9 cellular contexts compared by ENCODE assay signal in the genomic region with DNA sequence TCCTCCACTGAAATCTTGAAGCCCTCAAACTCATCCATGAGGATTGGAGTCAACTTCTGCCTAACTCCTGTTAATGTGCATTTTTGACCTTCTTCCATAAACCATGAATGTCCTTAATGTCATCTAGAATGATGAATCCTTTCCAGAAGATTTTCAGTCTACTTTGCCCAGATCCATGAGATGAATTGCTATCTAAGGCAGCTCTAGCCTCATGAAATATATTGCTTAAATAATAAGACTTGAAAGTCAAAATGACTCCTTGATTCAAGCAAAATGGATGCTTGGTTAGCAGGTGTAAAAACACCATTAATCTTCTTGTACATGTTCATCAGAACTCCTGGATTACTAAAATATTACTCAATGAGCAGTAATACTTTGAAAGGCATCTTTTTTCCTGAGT.
"Had no signal": no experiment of that assay in that cellular context is flagged by ENCODE, and none has a peak within 500 bp of the region (broad histone marks: within the 10 kb centered on the region; RNA-seq: fewer than 3 reads in every experiment).

No MANE protein-coding gene starts in this region.

- H3K4me3 ChIP-seq: GM23338 had no signal

- H3K27ac ChIP-seq: HL-60, KMS-11 had no signal

- ATAC-seq: GM23338, HepG2 had no signal

- H3K4me2 ChIP-seq: GM23338, KMS-11 had no signal

- FAIRE-seq: H1, H54, HepG2 had no signal

- DNase-seq: H9, HCEC 1CT, KBM-7 had no signal

- H3K9ac ChIP-seq: KMS-11 had no signal

- H2AFZ ChIP-seq: GM23338 had no signal
